Comparison of ENCODE assay signal across 12 cellular contexts in the genomic region with DNA sequence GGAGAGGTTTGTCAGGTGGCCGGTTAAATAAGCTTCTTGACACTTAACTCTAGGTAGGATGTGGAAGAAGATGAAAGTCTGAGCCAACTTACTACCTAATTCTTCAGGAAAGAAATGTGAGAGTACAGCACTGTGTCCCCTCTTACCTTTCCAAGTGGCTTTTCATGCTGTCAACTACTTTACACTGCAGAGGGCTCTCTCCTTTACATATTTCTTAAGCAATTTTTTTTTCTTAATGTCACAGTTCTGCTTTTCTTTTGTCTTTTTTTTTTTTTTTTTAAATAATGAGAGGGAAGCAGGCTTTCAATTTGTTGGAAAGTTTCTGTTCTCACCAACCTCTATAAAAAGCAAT.
A peak's percentile ranks its signal among the peaks of the same experiment; 100 is the strongest.
DNase-seq lines count a peak whose midpoint lies in the region; ATAC-seq, FAIRE-seq and TF ChIP-seq lines count a peak whose summit lies in the region.
"Had no signal": no experiment of that assay in that cellular context is flagged by ENCODE, and none has a peak within 500 bp of the region (broad histone marks: within the 10 kb centered on the region; RNA-seq: fewer than 3 reads in every experiment).

No MANE protein-coding gene starts in this region.

- no peak overlapping the region for H3K4me3 Mint-ChIP-seq in H9
- no peak overlapping the region for H3K4me3 Mint-ChIP-seq in activated naive CD8-positive, alpha-beta T cell treated with anti-CD3 and anti-CD28 coated beads, Interleukin-2, amount 50 U/mL, for 24 hours
- H3K4me3 Mint-ChIP-seq: activated CD4-positive, alpha-beta T cell treated with anti-CD3 and anti-CD28 coated beads, Interleukin-2, amount 10 ng/mL, durations not matched to agents 24 days and 14 days; activated T-cell treated with anti-CD3 and anti-CD28 coated beads, Interleukin-2, amount 50 U/mL, for 4 hours; T-helper 2 cell treated with Interferon-gamma antibody and Interleukin-4, amounts not matched to agents 5 μg/mL and 100 μg/mL, for 36 hours had no signal

- no peak overlapping the region for H4K8ac ChIP-seq in H9 (replicated peaks; ENCODE audit: insufficient read length, low read depth, low read length)

- H2BK12ac ChIP-seq in H9 (ENCODE audit: insufficient read length, low read depth, low read length) = no peak overlapping the region

- H2BK120ac ChIP-seq in H9 (ENCODE audit: low read depth, low read length, poor library complexity, severe bottlenecking) = no peak overlapping the region

- no peak overlapping the region for H3K4ac ChIP-seq in H9 (ENCODE audit: low read depth, low read length)

- H3K9ac ChIP-seq in K562 (ENCODE audit: insufficient read depth in 1 of 2, low read depth in 2 of 2, low read length in 2 of 2) = no peak overlapping the region
- H3K9ac ChIP-seq in H9 (ENCODE audit: extremely low read depth, insufficient read length, low read length) = no peak overlapping the region
- H3K9ac ChIP-seq in smooth muscle cell (ENCODE audit: low read depth) = no peak overlapping the region

- H4K91ac ChIP-seq in H9 (ENCODE audit: insufficient read length, low read depth, low read length) = no peak overlapping the region

- ATAC-seq in GM21390 (IDR thresholded peaks at IDR 0.05; ENCODE audit: unreplicated experiment) (peak; percentile 3), HG03342 (IDR thresholded peaks at IDR 0.05; ENCODE audit: unreplicated experiment) (peak; percentile 18), K562 (no peak; the same call in 2 of the 3 replicates)
- no peak for ATAC-seq in activated naive CD8-positive, alpha-beta T cell treated with anti-CD3 and anti-CD28 coated beads, Interleukin-2, amount 50 U/mL, for 24 hours

- no peak overlapping the region for H3K18ac ChIP-seq in H9 (ENCODE audit: insufficient read length, low read depth, low read length)

- no peaks in the 10 kb centered on the region for H3K9me1 ChIP-seq in K562 (ENCODE audit: control insufficient read depth, insufficient read depth, low read length)

- no peaks in the 10 kb centered on the region for H3K27me3 ChIP-seq in K562 (ENCODE audit: control insufficient read depth in 2 of 2, insufficient read depth in 2 of 2, low read length in 2 of 2)
- no peaks in the 10 kb centered on the region for H3K27me3 ChIP-seq in H9 (ENCODE audit: insufficient read depth, low read length)
- no peaks in the 10 kb centered on the region for H3K27me3 ChIP-seq in smooth muscle cell (ENCODE audit: low read depth)

- H3T11ph ChIP-seq in H9 (ENCODE audit: low read length) = no peak overlapping the region

- H2AK5ac ChIP-seq in H9 (ENCODE audit: insufficient read length, low read length) = no peak overlapping the region

- no peak overlapping the region for H3K27ac Mint-ChIP-seq in H9
- H3K27ac Mint-ChIP-seq in activated naive CD8-positive, alpha-beta T cell treated with anti-CD3 and anti-CD28 coated beads, Interleukin-2, amount 50 U/mL, for 24 hours = no peak overlapping the region
- H3K27ac Mint-ChIP-seq: activated CD4-positive, alpha-beta T cell treated with anti-CD3 and anti-CD28 coated beads, Interleukin-2, amount 10 ng/mL, durations not matched to agents 24 days and 14 days; T-helper 2 cell treated with Interferon-gamma antibody and Interleukin-4, amounts not matched to agents 5 μg/mL and 100 μg/mL, for 36 hours had no signal

- TF ChIP-seq EP300 in K562 (IDR thresholded peaks at IDR 0.05; ENCODE audit: low read length) = no peak

- POLR2A ChIA-PET in K562 (lab: Yijun Ruan, JAX) = interaction anchor here (0.7 kb wide), 1 partner anchor 26 kb away, joined by 3 read pairs; no protein-coding TSS in a partner anchor

- H3K4me3 ChIP-seq in K562 (no peak overlapping the region), smooth muscle cell (no peak overlapping the region)

- BruUV-seq in K562 (replicated peaks; lab: Mats Ljungman, UMichigan) = no TSS peak

- TF ChIP-seq RAD21 in K562 (CRISPR knock-in tag; conservative IDR thresholded peaks at IDR 0.05 in 1 of 2, IDR thresholded peaks at IDR 0.05 in 1 of 2) = no peak

- TF ChIP-seq POLR2A in K562 (conservative IDR thresholded peaks at IDR 0.05) = no peak

- no peaks in the 10 kb centered on the region for H3F3A ChIP-seq in smooth muscle cell (ENCODE audit: low read depth)

- H3K4me1 Mint-ChIP-seq in H9 = peaks cover 15 to 29% of the 10 kb centered on the region in 2 experiments
- H3K4me1 Mint-ChIP-seq in activated naive CD8-positive, alpha-beta T cell treated with anti-CD3 and anti-CD28 coated beads, Interleukin-2, amount 50 U/mL, for 24 hours = no peaks in the 10 kb centered on the region
- H3K4me1 Mint-ChIP-seq: activated CD4-positive, alpha-beta T cell treated with anti-CD3 and anti-CD28 coated beads, Interleukin-2, amount 10 ng/mL, durations not matched to agents 24 days and 14 days had no signal

- no peaks in the 10 kb centered on the region for H4K20me1 ChIP-seq in K562 (replicated peaks; ENCODE audit: control insufficient read depth, insufficient read depth, low read length)
- no peaks in the 10 kb centered on the region for H4K20me1 ChIP-seq in H9 (ENCODE audit: control insufficient read depth, insufficient read depth, insufficient read length)
- H4K20me1 ChIP-seq in smooth muscle cell (ENCODE audit: low read depth) = no peaks in the 10 kb centered on the region

- DNase-seq in GM18507 (ENCODE audit: extremely low spot score, insufficient read length, low read depth) (no peak), K562 (ENCODE audit: extremely low read depth in 1 of 4, low spot score in 3 of 4) (no peak), H9 (no peak), smooth muscle cell (lab: John Stamatoyannopoulos, UW; ENCODE audit: unreplicated experiment) (no peak), NCI-H1092 treated with DMSO at 0.1 percent for 48 hours (lab: John Stamatoyannopoulos, UW) (no peak)
- no peak for DNase-seq in activated naive CD8-positive, alpha-beta T cell treated with anti-CD3 and anti-CD28 coated beads, Interleukin-2, amount 50 U/mL, for 24 hours
- DNase-seq: NCI-H510A had no signal

- CTCF ChIA-PET in K562 (lab: Yijun Ruan, JAX; ENCODE audit: low intra/inter-chr PET ratio) = interaction anchor here (0.6 to 2.0 kb wide), 8 partner anchors 27 to 588 kb away, joined by 3 to 13 read pairs (median 4); no protein-coding TSS in a partner anchor

- H3K9me3 Mint-ChIP-seq in H9 = peaks cover 4% of the 10 kb centered on the region in 2 experiments; a peak in 4 of 5 replicates
- no peaks in the 10 kb centered on the region for H3K9me3 Mint-ChIP-seq in activated naive CD8-positive, alpha-beta T cell treated with anti-CD3 and anti-CD28 coated beads, Interleukin-2, amount 50 U/mL, for 24 hours
- H3K9me3 Mint-ChIP-seq: activated CD4-positive, alpha-beta T cell treated with anti-CD3 and anti-CD28 coated beads, Interleukin-2, amount 10 ng/mL, durations not matched to agents 24 days and 14 days; activated T-cell treated with anti-CD3 and anti-CD28 coated beads, Interleukin-2, amount 50 U/mL, for 4 hours; T-helper 2 cell treated with Interferon-gamma antibody and Interleukin-4, amounts not matched to agents 5 μg/mL and 100 μg/mL, for 36 hours had no signal

- H3K36me3 Mint-ChIP-seq in H9 (ENCODE audit: insufficient read depth in 1 of 3, low read depth in 3 of 3) = 0 out of 7 replicates have a peak, but pooled peaks cover 0 to 3% (median 2%) of the 10 kb centered on the region in 3 experiments
- H3K36me3 Mint-ChIP-seq in activated naive CD8-positive, alpha-beta T cell treated with anti-CD3 and anti-CD28 coated beads, Interleukin-2, amount 50 U/mL, for 24 hours (ENCODE audit: low read depth) = no peaks in the 10 kb centered on the region

- no peaks in the 10 kb centered on the region for H3K79me1 ChIP-seq in H9 (ENCODE audit: insufficient read depth, low read depth, low read length, poor library complexity, severe bottlenecking)

- no peak overlapping the region for H2BK20ac ChIP-seq in H9 (ENCODE audit: low read depth, low read length, poor library complexity, severe bottlenecking)

- H2BK15ac ChIP-seq in H9 (ENCODE audit: low read depth, low read length) = no peak overlapping the region

- H3K27me3 Mint-ChIP-seq in H9 (ENCODE audit: low read depth) = no peaks in the 10 kb centered on the region
- H3K27me3 Mint-ChIP-seq in activated naive CD8-positive, alpha-beta T cell treated with anti-CD3 and anti-CD28 coated beads, Interleukin-2, amount 50 U/mL, for 24 hours = peaks cover 5% of the 10 kb centered on the region
- H3K27me3 Mint-ChIP-seq: activated CD4-positive, alpha-beta T cell treated with anti-CD3 and anti-CD28 coated beads, Interleukin-2, amount 10 ng/mL, durations not matched to agents 24 days and 14 days had no signal

- intact Hi-C loops in K562 (cut with micrococcal nuclease) = loop anchor here (1.0 to 10.0 kb wide), 5 partner anchors 50 to 680 kb away; no protein-coding TSS in a partner anchor

- WGBS in K562 (ENCODE audit: insufficient coverage, low coverage, missing lambda C conversion rate) = 0% methylated on average over 1 of the region's 1 CpG
- WGBS in H9 (ENCODE audit: extremely low coverage, insufficient read length, low lambda C conversion rate) = no CpG with 5 or more reads among the region's 1 CpG
- WGBS in smooth muscle cell (ENCODE audit: low lambda C conversion rate) = 78% methylated on average over 1 of the region's 1 CpG

- H2AFZ ChIP-seq in K562 (ENCODE audit: low read depth, low read length) = no peak overlapping the region
- H2AFZ ChIP-seq in H9 (ENCODE audit: low read length) = no peak overlapping the region
- H2AFZ ChIP-seq in smooth muscle cell (ENCODE audit: low read depth) = no peak overlapping the region

- H3K9me3 ChIP-seq in K562 (replicated peaks; ENCODE audit: control insufficient read depth, insufficient read depth, low read depth, low read length) (no peaks in the 10 kb centered on the region), H9 (ENCODE audit: control insufficient read depth, low read depth, low read length) (no peaks in the 10 kb centered on the region), smooth muscle cell (replicated peaks; ENCODE audit: low read depth) (no peaks in the 10 kb centered on the region)

- no peak overlapping the region for H2BK5ac ChIP-seq in H9 (ENCODE audit: insufficient read length, low read length)

- H3K23ac ChIP-seq in H9 (ENCODE audit: insufficient read length, low read depth, low read length) = no peak overlapping the region

- H3K36me3 ChIP-seq in K562 (ENCODE audit: control insufficient read depth, insufficient read depth, low read length) (no peaks in the 10 kb centered on the region), smooth muscle cell (ENCODE audit: low read depth) (no peaks in the 10 kb centered on the region)

- in situ Hi-C loops in K562 (cut with MboI) = no loop called here

- H3K23me2 ChIP-seq in H9 (ENCODE audit: insufficient read length, low read depth, low read length, poor library complexity, severe bottlenecking) = no peaks in the 10 kb centered on the region

- H3K27ac ChIP-seq in K562 (ENCODE audit: extremely low read depth, low read depth, low read length) = no peak overlapping the region
- H3K27ac ChIP-seq in H9 (ENCODE audit: insufficient read length, low read depth, low read length) = no peak overlapping the region
- H3K27ac ChIP-seq in smooth muscle cell (ENCODE audit: low read depth) = no peak overlapping the region

- no peak overlapping the region for H4K5ac ChIP-seq in H9 (ENCODE audit: insufficient read length, low read depth, low read length)

- H3K79me2 ChIP-seq in K562 (ENCODE audit: control insufficient read depth, insufficient read depth, low read length) (no peaks in the 10 kb centered on the region), H9 (ENCODE audit: insufficient read depth, low read length) (no peaks in the 10 kb centered on the region), smooth muscle cell (ENCODE audit: low read depth) (no peaks in the 10 kb centered on the region)

- TF ChIP-seq CTCF in K562 (IDR thresholded peaks at IDR 0.05 in 2 of 3, conservative IDR thresholded peaks at IDR 0.05 in 1 of 3; ENCODE audit: insufficient read depth in 2 of 3, low read depth in 1 of 3, low read length in 3 of 3) (no peak), H9 (conservative IDR thresholded peaks at IDR 0.05) (no peak), smooth muscle cell (IDR thresholded peaks at IDR 0.05; ENCODE audit: borderline replicate concordance, insufficient read depth, poor library complexity, severe bottlenecking) (no peak)

- H3K4me1 ChIP-seq in K562 (replicated peaks in 1 of 2; ENCODE audit: control insufficient read depth in 2 of 2, insufficient read depth in 2 of 2, low read length in 2 of 2) = no peaks in the 10 kb centered on the region
- peaks cover 2% of the 10 kb centered on the region; the same call in 1 of the 2 replicates for H3K4me1 ChIP-seq in H9 (ENCODE audit: insufficient read depth, low read length)
- peaks cover 30% of the 10 kb centered on the region for H3K4me1 ChIP-seq in smooth muscle cell (ENCODE audit: low read depth)

- peak; percentile 51 for FAIRE-seq in GM18507 (lab: Jason Lieb, UNC)
- no peak for FAIRE-seq in K562 (lab: Jason Lieb, UNC)

- H3K4me2 ChIP-seq in K562 (ENCODE audit: insufficient read depth, low read length) (no peak overlapping the region), H9 (ENCODE audit: insufficient read depth, insufficient read length, low read length) (no peak overlapping the region), smooth muscle cell (no peak overlapping the region)

- no peak overlapping the region for H3K14ac ChIP-seq in H9 (ENCODE audit: insufficient read depth, low read length)

- H3K56ac ChIP-seq in H9 (ENCODE audit: insufficient read length, low read depth, low read length) = no peak overlapping the region

Comparison
In these comparisons a context has a peak if more than half of its experiments do, and no peak if none do; other contexts are left out.
1. ATAC-seq: peak in GM21390 (single experiment) and HG03342 (single experiment); none in K562 (single experiment) and activated naive CD8-positive, alpha-beta T cell treated with anti-CD3 and anti-CD28 coated beads, Interleukin-2, amount 50 U/mL, for 24 hours (single experiment).